ENCODE assay signal across 11 cellular contexts in the genomic region with DNA sequence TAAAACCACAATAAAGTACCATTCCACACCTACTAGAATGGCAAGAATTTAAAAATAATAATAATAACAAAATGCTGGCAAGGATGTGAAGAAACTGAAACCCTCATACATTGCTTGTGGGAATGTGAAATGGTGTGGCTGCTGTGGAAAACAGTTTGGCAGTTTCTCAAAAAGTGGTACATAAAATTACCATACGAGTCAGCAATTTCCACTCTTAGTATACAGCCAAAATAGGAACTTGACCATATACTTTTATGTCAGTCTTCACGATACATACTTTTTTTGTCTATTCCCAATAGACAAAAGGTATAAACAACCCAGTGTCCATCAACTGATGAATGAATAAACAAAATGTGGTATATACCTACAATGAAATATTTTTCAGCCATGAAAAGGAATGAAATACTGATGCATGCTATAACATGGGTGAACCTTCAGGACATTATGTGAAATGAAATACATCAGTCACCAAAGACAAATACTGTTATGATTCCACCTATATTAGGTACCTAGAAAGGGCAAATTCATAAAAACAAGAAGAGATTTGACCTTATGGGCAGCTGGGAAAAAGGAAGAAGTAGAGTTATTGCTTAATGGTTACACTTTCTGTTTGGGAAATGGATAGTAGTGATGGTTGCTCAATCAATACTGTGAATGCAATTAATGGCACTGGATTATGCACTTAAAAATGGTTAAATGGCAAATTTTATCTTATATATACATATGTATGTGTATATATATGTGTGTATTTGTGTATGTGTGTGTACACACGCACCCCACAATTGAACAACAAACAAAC.
"Had no signal": no experiment of that assay in that cellular context is flagged by ENCODE, and none has a peak within 500 bp of the region (broad histone marks: within the 10 kb centered on the region; RNA-seq: fewer than 3 reads in every experiment).

No MANE protein-coding gene starts in this region.

- H3K27ac Mint-ChIP-seq: activated naive CD4-positive, alpha-beta T cell treated with anti-CD3 and anti-CD28 coated beads, Interleukin-2, amount 50 U/mL, for 24 hours; brain; stimulated activated memory B cell treated with anti-CD40 and anti-IgM and Interleukin-4, amounts not matched to agents 10 μg/mL and 1 μg/mL and 100 μg/mL, for 72 hours had no signal

- DNase-seq: activated CD4-positive, alpha-beta T cell treated with anti-CD3 and anti-CD28 coated beads, Interleukin-2, amount 50 U/mL, for 1 hour; activated T-cell treated with anti-CD3 and anti-CD28 coated beads for 4 hours; effector memory CD8-positive, alpha-beta T cell; hypothalamus; midbrain; right cardiac atrium; substantia nigra; transverse colon had no signal

- H3K27me3 Mint-ChIP-seq: activated naive CD4-positive, alpha-beta T cell treated with anti-CD3 and anti-CD28 coated beads, Interleukin-2, amount 50 U/mL, for 24 hours; brain; effector memory CD8-positive, alpha-beta T cell; stimulated activated memory B cell treated with anti-CD40 and anti-IgM and Interleukin-4, amounts not matched to agents 10 μg/mL and 1 μg/mL and 100 μg/mL, for 72 hours had no signal

- ATAC-seq: effector memory CD8-positive, alpha-beta T cell; right cardiac atrium had no signal

- H3K4me3 Mint-ChIP-seq: activated naive CD4-positive, alpha-beta T cell treated with anti-CD3 and anti-CD28 coated beads, Interleukin-2, amount 50 U/mL, for 24 hours; brain; effector memory CD8-positive, alpha-beta T cell; stimulated activated memory B cell treated with anti-CD40 and anti-IgM and Interleukin-4, amounts not matched to agents 10 μg/mL and 1 μg/mL and 100 μg/mL, for 72 hours had no signal

- H3K9me3 Mint-ChIP-seq: activated naive CD4-positive, alpha-beta T cell treated with anti-CD3 and anti-CD28 coated beads, Interleukin-2, amount 50 U/mL, for 24 hours; brain; effector memory CD8-positive, alpha-beta T cell; stimulated activated memory B cell treated with anti-CD40 and anti-IgM and Interleukin-4, amounts not matched to agents 10 μg/mL and 1 μg/mL and 100 μg/mL, for 72 hours had no signal

- H3K4me3 ChIP-seq: transverse colon had no signal

- H3K4me1 Mint-ChIP-seq: brain had no signal
